In the genomic region with DNA sequence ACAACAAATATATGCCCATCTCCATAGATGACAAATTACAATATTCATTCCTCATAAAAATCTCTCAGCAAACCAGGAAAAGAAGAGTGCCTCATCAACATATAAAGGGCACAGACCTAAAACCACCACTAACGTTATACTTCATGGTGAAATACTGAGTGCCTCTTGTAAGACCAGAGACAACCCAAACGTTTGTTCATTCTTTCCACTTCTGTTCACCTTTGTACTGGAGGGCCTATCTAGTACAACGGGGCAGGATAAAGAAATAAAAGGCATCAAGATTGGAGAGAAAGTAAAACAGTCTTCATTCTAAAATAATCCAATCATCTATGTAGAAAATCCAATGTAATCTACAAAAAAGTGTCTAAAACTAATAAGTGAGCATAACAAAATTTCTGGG, we compare ENCODE assay signal across 10 cellular contexts.
DNase-seq lines count a peak whose midpoint lies in the region; ATAC-seq and TF ChIP-seq lines count a peak whose summit lies in the region.
"Had no signal": no experiment of that assay in that cellular context is flagged by ENCODE, and none has a peak within 500 bp of the region (broad histone marks: within the 10 kb centered on the region; RNA-seq: fewer than 3 reads in every experiment).

No MANE protein-coding gene starts in this region.

- no peaks in the 10 kb centered on the region for H3K9me2 ChIP-seq in MM.1S (replicated peaks; ENCODE audit: insufficient read depth, low read length)

- H2AFZ ChIP-seq in MM.1S (ENCODE audit: low read length): no peak overlapping the region

- peak overlapping the region; percentile 54 for H3K4me2 ChIP-seq in MM.1S (ENCODE audit: low read depth, low read length)

- H3K4me1 Mint-ChIP-seq in activated CD4-positive, alpha-beta T cell treated with anti-CD3 and anti-CD28 coated beads, Interleukin-2, amount 10 ng/mL, durations not matched to agents 24 days and 14 days: peaks cover 28% of the 10 kb centered on the region

- TF ChIP-seq CTCF in MM.1S (IDR thresholded peaks at IDR 0.05; ENCODE audit: low read length): no peak
- TF ChIP-seq CTCF in spleen (IDR thresholded peaks at IDR 0.05 in 8 of 11, conservative IDR thresholded peaks at IDR 0.05 in 3 of 11): no peak

- intact Hi-C loops in activated CD4-positive, alpha-beta T cell treated with anti-CD3 and anti-CD28 coated beads, Interleukin-2, amount 10 ng/mL, durations not matched to agents 24 days and 14 days (cut with micrococcal nuclease): no loop called here
- intact Hi-C loops in spleen (cut with DNase I; ENCODE audit: low total_unique reads): no loop called here

- H3K27ac ChIP-seq in MM.1S (ENCODE audit: low read length): peak overlapping the region; percentile 60; the same call in 1 of the 2 replicates
- peak overlapping the region in 7 of 8 donors; percentile 1 to 65 (median 40) for H3K27ac ChIP-seq in spleen

- H3K36me3 ChIP-seq in MM.1S (replicated peaks; ENCODE audit: insufficient read depth, low read length) (peaks cover 4% of the 10 kb centered on the region; the same call in 1 of the 2 replicates), spleen (peaks cover 0 to 88% (median 16%) of the 10 kb centered on the region in 6 donors), HAP-1 (replicated peaks) (peaks cover 26% of the 10 kb centered on the region)

- no peaks in the 10 kb centered on the region for H3K27me3 Mint-ChIP-seq in activated CD4-positive, alpha-beta T cell treated with anti-CD3 and anti-CD28 coated beads, Interleukin-2, amount 10 ng/mL, durations not matched to agents 24 days and 14 days

- 53 to 72% (median 64%) methylated on average over 3 of the region's 3 CpGs for WGBS in spleen, 5 donors

- ATAC-seq in HG02623 (IDR thresholded peaks at IDR 0.05; ENCODE audit: unreplicated experiment) (peak; percentile 24), GM21381 (IDR thresholded peaks at IDR 0.05; ENCODE audit: unreplicated experiment) (no peak)

- H3K4me1 ChIP-seq in MM.1S (ENCODE audit: low read length) (peaks cover 27% of the 10 kb centered on the region), spleen (peaks cover 5 to 58% (median 11%) of the 10 kb centered on the region in 6 donors), HAP-1 (no peaks in the 10 kb centered on the region)

- H3F3A ChIP-seq in MM.1S (ENCODE audit: insufficient read depth, low read length): peaks cover 21% of the 10 kb centered on the region

- H3K36me3 Mint-ChIP-seq in activated CD4-positive, alpha-beta T cell treated with anti-CD3 and anti-CD28 coated beads, Interleukin-2, amount 10 ng/mL, durations not matched to agents 24 days and 14 days (ENCODE audit: low read depth): peaks cover 64% of the 10 kb centered on the region

- peak overlapping the region; percentile 71 for H3K27ac Mint-ChIP-seq in activated CD4-positive, alpha-beta T cell treated with anti-CD3 and anti-CD28 coated beads, Interleukin-2, amount 10 ng/mL, durations not matched to agents 24 days and 14 days

- H4K20me1 ChIP-seq in MM.1S (ENCODE audit: insufficient read depth, low read length): peaks cover 3% of the 10 kb centered on the region

- H3K27me3 ChIP-seq in MM.1S (replicated peaks; ENCODE audit: insufficient read depth, low read length) (no peaks in the 10 kb centered on the region), spleen (replicated peaks in 1 of 7) (no peaks in the 10 kb centered on the region), HAP-1 (ENCODE audit: low read depth) (no peaks in the 10 kb centered on the region)

- peaks cover 93% of the 10 kb centered on the region for H3K79me2 ChIP-seq in MM.1S (ENCODE audit: low read length)

- H3K9me3 Mint-ChIP-seq in activated CD4-positive, alpha-beta T cell treated with anti-CD3 and anti-CD28 coated beads, Interleukin-2, amount 10 ng/mL, durations not matched to agents 24 days and 14 days: peaks cover 4% of the 10 kb centered on the region

- no peak for DNase-seq in activated CD4-positive, alpha-beta T cell treated with anti-CD3 and anti-CD28 coated beads, Interleukin-2, amount 10 ng/mL, durations not matched to agents 24 days and 14 days
- no peak for DNase-seq in activated CD4-positive, alpha-beta T cell treated with anti-CD3 and anti-CD28 coated beads for 4 hours
- DNase-seq in MM.1S: no peak
- no peak for DNase-seq in spleen
- no peak for DNase-seq in HAP-1 (ENCODE audit: low spot score in 2 of 2)
- no peak for DNase-seq in stimulated activated naive CD4-positive, alpha-beta T cell (lab: John Stamatoyannopoulos, UW)
- DNase-seq: GDM1; stimulated activated CD8-positive, alpha-beta memory T cell treated with anti-CD3 and anti-CD28 coated beads, Interleukin-4, amount 100 ng/mL, for 48 hours had no signal

- no peak overlapping the region for H3K4me3 Mint-ChIP-seq in activated CD4-positive, alpha-beta T cell treated with anti-CD3 and anti-CD28 coated beads, Interleukin-2, amount 10 ng/mL, durations not matched to agents 24 days and 14 days

- in situ Hi-C loops in HAP-1 (cut with MboI; ENCODE audit: low sequenced_read_pairs): no loop called here

- no peaks in the 10 kb centered on the region for H3K9me3 ChIP-seq in MM.1S (replicated peaks; ENCODE audit: insufficient read depth, low read length)
- peaks cover 0 to 18% (median 11%) of the 10 kb centered on the region in 8 donors for H3K9me3 ChIP-seq in spleen
- no peaks in the 10 kb centered on the region for H3K9me3 ChIP-seq in HAP-1

- no peak overlapping the region for H3K9ac ChIP-seq in MM.1S (ENCODE audit: low read length)

- H3K4me3 ChIP-seq in MM.1S (ENCODE audit: low read length) (peak overlapping the region; percentile 9; the same call in 1 of the 2 replicates), spleen (no peak overlapping the region), HAP-1 (no peak overlapping the region)

- TF ChIP-seq POLR2A in spleen (IDR thresholded peaks at IDR 0.05): no peak
